15 cellular contexts compared by ENCODE assay signal in the genomic region with DNA sequence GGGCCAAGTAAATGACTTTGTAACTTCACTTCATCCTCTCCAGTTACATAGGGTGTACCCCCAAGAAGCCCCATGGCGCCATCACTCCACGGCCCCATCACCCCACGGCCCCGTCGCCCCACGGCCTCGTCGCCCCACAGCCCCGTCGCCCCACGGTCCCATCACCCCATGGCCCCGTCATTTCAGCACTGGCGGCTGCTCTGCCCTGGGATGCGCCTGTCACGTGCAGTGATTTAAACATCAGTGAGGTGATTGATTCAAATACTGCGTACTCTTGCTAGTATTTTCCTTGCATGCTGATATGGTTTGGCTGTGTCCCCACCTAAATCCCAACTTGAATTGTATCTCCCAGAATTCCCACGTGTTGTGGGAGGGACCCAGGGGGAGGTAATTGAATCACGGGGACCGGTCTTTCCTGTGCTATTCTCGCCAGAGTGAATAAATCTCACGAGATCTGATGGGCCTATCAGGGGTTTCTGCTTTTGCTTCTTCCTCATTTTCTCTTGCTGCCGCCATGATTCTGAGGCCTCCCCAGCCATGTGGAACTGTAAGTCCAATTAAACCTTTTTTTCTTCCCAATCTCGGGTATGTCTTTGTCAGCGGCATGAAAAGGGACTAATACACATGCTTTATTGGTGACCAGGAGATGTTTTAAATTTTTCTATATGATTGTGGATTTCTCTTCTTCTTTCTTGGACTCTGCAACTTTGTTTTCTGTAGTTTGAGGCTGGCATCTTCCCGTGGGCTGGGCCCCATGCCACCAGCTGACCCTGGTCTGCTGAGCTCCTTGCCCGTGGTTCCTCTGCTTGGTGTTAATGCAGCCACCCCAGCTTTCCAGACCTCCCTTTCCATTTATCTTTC. TPM values are rescaled to one million over a fixed set of nuclear protein-coding genes. Genes with fewer than 3 reads are reported as not detected.
DNase-seq lines count a peak whose midpoint lies in the region; ATAC-seq, FAIRE-seq and TF ChIP-seq lines count a peak whose summit lies in the region.
"Had no signal": no experiment of that assay in that cellular context is flagged by ENCODE, and none has a peak within 500 bp of the region (broad histone marks: within the 10 kb centered on the region; RNA-seq: fewer than 3 reads in every experiment).

No MANE protein-coding gene starts in this region.

- no peak overlapping the region for H3K4me3 ChIP-seq in RWPE2 (ENCODE audit: severe bottlenecking)
- H3K4me3 ChIP-seq: breast epithelium had no signal

- ATAC-seq in RWPE2 (ENCODE audit: low read depth) (no peak), HG03039 (IDR thresholded peaks at IDR 0.05; ENCODE audit: unreplicated experiment) (no peak)
- ATAC-seq: left colon had no signal

- TF ChIP-seq CTCF in RWPE2 (IDR thresholded peaks at IDR 0.05; ENCODE audit: poor library complexity, severe bottlenecking), result no peak

- no peaks in the 10 kb centered on the region for H3K4me1 ChIP-seq in RWPE2 (ENCODE audit: insufficient read depth, poor library complexity, severe bottlenecking)
- H3K4me1 ChIP-seq: breast epithelium had no signal

- H3K36me3 ChIP-seq in RWPE2 (ENCODE audit: low read depth), result no peaks in the 10 kb centered on the region
- H3K36me3 ChIP-seq: breast epithelium had no signal

- peak; percentile 52 for DNase-seq in NCI-H82 (lab: John Stamatoyannopoulos, UW)
- DNase-seq in NCI-H82 treated with DMSO at 0.1 percent for 48 hours (lab: John Stamatoyannopoulos, UW; ENCODE audit: unreplicated experiment), result no peak
- DNase-seq in H4 (ENCODE audit: low spot score), result peak; percentile 32
- peak; percentile 19 for DNase-seq in RWPE2 (ENCODE audit: low spot score)
- DNase-seq in mesenteric fat pad (ENCODE audit: low spot score), result peak; percentile 89
- no peak for DNase-seq in retina
- DNase-seq in frontal cortex (ENCODE audit: low spot score in 2 of 2), result no peak
- DNase-seq: activated T-cell treated with anti-CD3 and anti-CD28 coated beads, Interleukin-2, amount 50 U/mL, for 48 hours; DMS53; left colon; T-helper 9 cell had no signal

- H3K27ac ChIP-seq in RWPE2 (ENCODE audit: poor library complexity, severe bottlenecking), result no peak overlapping the region
- H3K27ac ChIP-seq: breast epithelium, KMS-11 had no signal

- peaks cover 19% of the 10 kb centered on the region for H3K27me3 ChIP-seq in RWPE2 (ENCODE audit: insufficient read depth, poor library complexity, severe bottlenecking)

- no peak for FAIRE-seq in frontal cortex (lab: Jason Lieb, UNC)
- FAIRE-seq: A204.1 had no signal

- no peaks in the 10 kb centered on the region for H3K9me3 ChIP-seq in RWPE2 (ENCODE audit: severe bottlenecking)
- H3K9me3 ChIP-seq: breast epithelium had no signal

RNA-seq across cellular contexts. Expression of a gene that starts 50.1 kb away (rescaled TPM):
- total RNA-seq in H4 (2014; rRNA removed; shearing (Covaris generic)), result 6.1 and 10.2 TPM in 2 replicates
- total RNA-seq in mesenteric fat pad, result 32.4 TPM
- total RNA-seq in frontal cortex, result 7.3 TPM

RNA-seq across cellular contexts. Expression of a gene that starts 51.2 kb away (rescaled TPM):
- 16.3 and 18.2 TPM in 2 replicates for total RNA-seq in H4 (2014; rRNA removed; shearing (Covaris generic))
- 21.7 TPM for total RNA-seq in mesenteric fat pad
- 9.0 TPM for total RNA-seq in frontal cortex

Comparison
In these comparisons a context has a peak if more than half of its experiments do, and no peak if none do; other contexts are left out.
1. DNase-seq: peak in NCI-H82 (single experiment), H4 (single experiment), RWPE2 (single experiment) and mesenteric fat pad (single experiment); none in NCI-H82 treated with DMSO at 0.1 percent for 48 hours (single experiment), retina (single experiment) and frontal cortex (0 of 2).